Comparison of ENCODE assay signal across 8 cellular contexts in genomic region chr6:3159805-3160781, GRCh38. TPM values are rescaled to one million over a fixed set of nuclear protein-coding genes. Genes with fewer than 3 reads are reported as not detected.
A peak's percentile ranks its signal among the peaks of the same experiment; 100 is the strongest.
DNase-seq lines count a peak whose midpoint lies in the region; ATAC-seq and TF ChIP-seq lines count a peak whose summit lies in the region.

No MANE protein-coding gene starts in this region.

- H3K4me3 Mint-ChIP-seq in activated B cell treated with CpG ODN at 0.5 μM for 24 hours = no peak overlapping the region
- H3K4me3 Mint-ChIP-seq in central memory CD8-positive, alpha-beta T cell = peak overlapping the region; percentile 60

- peaks cover 36% of the 10 kb centered on the region for H3K4me1 Mint-ChIP-seq in activated B cell treated with CpG ODN at 0.5 μM for 24 hours
- peaks cover 46% of the 10 kb centered on the region for H3K4me1 Mint-ChIP-seq in central memory CD8-positive, alpha-beta T cell

- intact Hi-C loops in activated B cell treated with CpG ODN at 0.5 μM for 24 hours (cut with micrococcal nuclease) = loop anchor here (5.0 kb wide), 1 partner anchor 587 kb away; no protein-coding TSS in a partner anchor

- TF ChIP-seq POLR2A in NB4 (IDR thresholded peaks at IDR 0.05; ENCODE audit: extremely low read depth, insufficient read length) = no peak

- no peaks in the 10 kb centered on the region for H3K9me3 Mint-ChIP-seq in activated B cell treated with CpG ODN at 0.5 μM for 24 hours
- H3K9me3 Mint-ChIP-seq in central memory CD8-positive, alpha-beta T cell = no peaks in the 10 kb centered on the region

- POLR2A ChIA-PET in activated B cell treated with CpG ODN at 0.5 μM for 24 hours (lab: Charles Lee) = interaction anchor here (0.9 kb wide), 1 partner anchor 393 kb away, joined by 3 read pairs; no protein-coding TSS in a partner anchor

- no peak overlapping the region for H3K4me3 ChIP-seq in NB4 (ENCODE audit: low read depth, low read length)

- no peaks in the 10 kb centered on the region for H3K36me3 Mint-ChIP-seq in activated B cell treated with CpG ODN at 0.5 μM for 24 hours (ENCODE audit: low read depth)
- peaks cover 14% of the 10 kb centered on the region for H3K36me3 Mint-ChIP-seq in central memory CD8-positive, alpha-beta T cell (ENCODE audit: insufficient read depth)

- H3K27ac Mint-ChIP-seq in activated B cell treated with CpG ODN at 0.5 μM for 24 hours = peak overlapping the region; percentile 32
- peak overlapping the region; percentile 92 for H3K27ac Mint-ChIP-seq in central memory CD8-positive, alpha-beta T cell (ENCODE audit: low read depth)

- CTCF ChIA-PET in activated B cell treated with CpG ODN at 0.5 μM for 24 hours (lab: Charles Lee) = no interaction called here

- TF ChIP-seq CTCF in NB4 (IDR thresholded peaks at IDR 0.05; ENCODE audit: low read depth, low read length) = no peak
- TF ChIP-seq CTCF in activated B cell treated with CpG ODN at 0.5 μM for 24 hours (IDR thresholded peaks at IDR 0.05) = no peak

- no peak for ATAC-seq in activated B cell treated with CpG ODN at 0.5 μM for 24 hours (ENCODE audit: low read depth)
- ATAC-seq in central memory CD8-positive, alpha-beta T cell (replicated peaks; ENCODE audit: extremely low read depth, poor library complexity, severe bottlenecking) = peak; percentile 77
- no peak for ATAC-seq in GM21360 (IDR thresholded peaks at IDR 0.05; ENCODE audit: unreplicated experiment)
- no peak for ATAC-seq in GM21367 (IDR thresholded peaks at IDR 0.05; ENCODE audit: unreplicated experiment)

- H3K27me3 Mint-ChIP-seq in activated B cell treated with CpG ODN at 0.5 μM for 24 hours = peaks cover 3% of the 10 kb centered on the region
- peaks cover 10% of the 10 kb centered on the region for H3K27me3 Mint-ChIP-seq in central memory CD8-positive, alpha-beta T cell

- DNase-seq in NB4 (ENCODE audit: low read depth) (peak; percentile 62), activated B cell treated with CpG ODN at 0.5 μM for 24 hours (no peak), occipital lobe (lab: John Stamatoyannopoulos, UW) (peak; percentile 56), AG20443 (ENCODE audit: low spot score) (no peak), NCI-H82 (lab: John Stamatoyannopoulos, UW) (no peak)
- peak; percentile 46 to 67 for DNase-seq in central memory CD8-positive, alpha-beta T cell (ENCODE audit: low spot score in 2 of 2)

RNA-seq across cellular contexts. Expression of gene TUBB2A, which starts 2.7 kb away (rescaled TPM):
- 3.3 TPM in 2 replicates for total RNA-seq in activated B cell treated with CpG ODN at 0.5 μM for 24 hours
- 1,207 TPM for total RNA-seq in occipital lobe

RNA-seq across cellular contexts. Expression of gene BPHL, which starts 41.6 kb away (rescaled TPM):
- total RNA-seq in activated B cell treated with CpG ODN at 0.5 μM for 24 hours = 10.5 and 11.0 TPM in 2 replicates
- 18.9 TPM for total RNA-seq in occipital lobe

Comparison
In these comparisons a context has a peak if more than half of its experiments do, and no peak if none do; other contexts are left out.
1. DNase-seq: peak in NB4 (single experiment), central memory CD8-positive, alpha-beta T cell (2 of 2) and occipital lobe (single experiment); none in activated B cell treated with CpG ODN at 0.5 μM for 24 hours (single experiment), AG20443 (single experiment) and NCI-H82 (single experiment).
2. RNA of gene TUBB2A, which starts 2.7 kb away (total RNA-seq): 1,207 TPM in occipital lobe (single experiment); 3.3 TPM in activated B cell treated with CpG ODN at 0.5 μM for 24 hours; every median in the first group is over 100 times any median in the second.